8 cellular contexts compared by ENCODE assay signal in the genomic region with DNA sequence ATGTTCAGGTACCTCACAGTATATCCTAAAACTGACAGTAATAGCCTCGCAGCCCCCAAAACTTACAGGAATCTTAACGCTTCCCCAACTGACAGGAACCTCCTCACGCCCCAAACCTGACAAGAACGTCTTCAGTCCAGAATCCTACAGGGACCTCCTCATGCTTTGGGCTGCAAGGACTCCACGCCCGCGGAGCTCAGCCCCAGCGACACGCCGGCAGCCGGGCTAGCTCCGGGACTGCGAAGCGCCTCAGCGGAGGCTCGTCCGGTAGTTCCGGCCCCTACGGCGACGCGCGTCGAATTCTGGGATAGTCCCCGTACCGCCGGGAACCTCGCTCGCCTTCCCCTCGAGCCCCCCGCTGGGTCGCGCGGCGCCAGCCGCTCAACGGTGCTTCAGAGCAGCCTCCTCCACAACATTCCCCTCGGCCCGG. TPM values are rescaled to one million over a fixed set of nuclear protein-coding genes. Genes with fewer than 3 reads are reported as not detected.
DNase-seq lines count a peak whose midpoint lies in the region; ATAC-seq lines count a peak whose summit lies in the region.

No MANE protein-coding gene starts in this region.

- H3K27me3 ChIP-seq in NT2/D1 (ENCODE audit: insufficient read depth, insufficient read length) (no peaks in the 10 kb centered on the region), rectal smooth muscle tissue (ENCODE audit: control insufficient read depth, insufficient read depth, low read length) (no peaks in the 10 kb centered on the region)

- H3K9ac ChIP-seq in NT2/D1 (ENCODE audit: insufficient read length, low read depth) (peak overlapping the region; percentile 95), rectal smooth muscle tissue (ENCODE audit: low read length) (peak overlapping the region; percentile 74)

- H3K27ac ChIP-seq in rectal smooth muscle tissue (ENCODE audit: low read depth, low read length): peak overlapping the region; percentile 90

- H3K4me1 Mint-ChIP-seq in activated naive CD8-positive, alpha-beta T cell treated with anti-CD3 and anti-CD28 coated beads for 36 hours: peaks cover 6% of the 10 kb centered on the region

- H3K36me3 Mint-ChIP-seq in activated naive CD8-positive, alpha-beta T cell treated with anti-CD3 and anti-CD28 coated beads for 36 hours: peaks cover 6% of the 10 kb centered on the region

- peak overlapping the region; percentile 96 for H3K27ac Mint-ChIP-seq in activated naive CD8-positive, alpha-beta T cell treated with anti-CD3 and anti-CD28 coated beads for 36 hours

- peak; percentile 18 for DNase-seq in SIG-M5 treated with dmso at 0.1 percent for 504 hours (lab: John Stamatoyannopoulos, UW; ENCODE audit: unreplicated experiment)
- DNase-seq in SIG-M5 (lab: John Stamatoyannopoulos, UW): no peak
- peak; percentile 28 for DNase-seq in NT2/D1 (ENCODE audit: low read depth, low spot score)
- peak; percentile 30 for DNase-seq in activated naive CD8-positive, alpha-beta T cell treated with anti-CD3 and anti-CD28 coated beads for 36 hours
- no peak for DNase-seq in left ventricle myocardium superior
- no peak for DNase-seq in HK-2 (ENCODE audit: unreplicated experiment)

- H3K9me3 ChIP-seq in NT2/D1 (ENCODE audit: insufficient read depth, low read length): no peaks in the 10 kb centered on the region

- ATAC-seq in HG02623 (IDR thresholded peaks at IDR 0.05; ENCODE audit: unreplicated experiment) (peak; percentile 7), left ventricle myocardium superior (peak; percentile 73)

- H3K36me3 ChIP-seq in NT2/D1 (ENCODE audit: insufficient read depth, insufficient read length, low read length) (peaks cover 30% of the 10 kb centered on the region), rectal smooth muscle tissue (ENCODE audit: control insufficient read depth, insufficient read depth, low read length) (no peaks in the 10 kb centered on the region)

- no peaks in the 10 kb centered on the region for H3K27me3 Mint-ChIP-seq in activated naive CD8-positive, alpha-beta T cell treated with anti-CD3 and anti-CD28 coated beads for 36 hours

- H3K4me3 Mint-ChIP-seq in activated naive CD8-positive, alpha-beta T cell treated with anti-CD3 and anti-CD28 coated beads for 36 hours: peak overlapping the region; percentile 96

- no peaks in the 10 kb centered on the region for H3K9me3 Mint-ChIP-seq in activated naive CD8-positive, alpha-beta T cell treated with anti-CD3 and anti-CD28 coated beads for 36 hours

- intact Hi-C loops in left ventricle myocardium superior (cut with micrococcal nuclease): no loop called here

- H3K4me1 ChIP-seq in NT2/D1 (ENCODE audit: insufficient read depth, insufficient read length) (peaks cover 4% of the 10 kb centered on the region), rectal smooth muscle tissue (ENCODE audit: control insufficient read depth, insufficient read depth, low read length) (peaks cover 3% of the 10 kb centered on the region)

- H3K4me3 ChIP-seq in NT2/D1 (ENCODE audit: insufficient read length, low read depth) (peak overlapping the region; percentile 82), rectal smooth muscle tissue (ENCODE audit: low read length) (peak overlapping the region; percentile 78)

RNA-seq across cellular contexts. Expression of a gene that starts 0.6 kb away (rescaled TPM):
- 10 to 100 TPM; 38.7 to 41.7 TPM for total RNA-seq in activated naive CD8-positive, alpha-beta T cell treated with anti-CD3 and anti-CD28 coated beads for 36 hours
- total RNA-seq in left ventricle myocardium superior: 10.7 TPM

Comparison
In these comparisons a context has a peak if more than half of its experiments do, and no peak if none do; other contexts are left out.
1. DNase-seq: peak in SIG-M5 treated with dmso at 0.1 percent for 504 hours (single experiment), NT2/D1 (single experiment) and activated naive CD8-positive, alpha-beta T cell treated with anti-CD3 and anti-CD28 coated beads for 36 hours (single experiment); none in SIG-M5 (single experiment), left ventricle myocardium superior (single experiment) and HK-2 (single experiment).